8 cellular contexts compared by ENCODE assay signal in the genomic region with DNA sequence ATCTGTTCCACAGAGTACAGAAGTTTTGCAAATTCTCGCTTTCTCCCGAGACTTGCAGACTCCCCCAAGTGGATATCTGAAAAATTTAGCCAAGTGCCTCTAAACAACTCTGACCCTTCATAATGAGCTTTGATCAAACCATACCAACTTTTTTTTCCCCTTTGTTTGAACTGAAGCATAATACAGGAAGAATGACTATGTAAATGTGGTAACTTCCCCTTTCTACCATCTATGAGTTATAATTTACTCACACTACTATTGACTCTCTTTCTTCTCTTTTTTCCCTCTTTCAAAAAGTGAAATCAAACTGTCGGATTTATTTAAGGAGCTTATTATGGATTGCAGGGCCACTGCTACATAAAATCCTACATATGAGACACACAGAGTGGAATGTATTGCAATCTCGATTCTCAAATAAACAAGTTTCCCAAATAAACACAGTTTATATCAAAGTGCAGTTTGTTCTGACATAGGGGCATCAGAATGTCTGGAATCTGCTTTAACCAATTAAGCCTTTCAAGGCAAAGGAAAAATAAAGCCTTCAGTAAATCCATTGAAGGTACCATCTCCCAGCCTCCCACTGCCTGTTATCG. TPM values are rescaled to one million over a fixed set of nuclear protein-coding genes. Genes with fewer than 3 reads are reported as not detected.
DNase-seq lines count a peak whose midpoint lies in the region; ATAC-seq lines count a peak whose summit lies in the region.

No MANE protein-coding gene starts in this region.

- H3K36me3 Mint-ChIP-seq in dendritic cell treated with granulocyte-macrophage colony-stimulating factor and Interleukin-4, amounts not matched to agents 40 ng/mL and 50 ng/mL, for 4 days (ENCODE audit: low read depth), result peaks cover 13% of the 10 kb centered on the region
- peaks cover 0 to 15% (median 0%) of the 10 kb centered on the region in 5 donors for H3K36me3 Mint-ChIP-seq in naive thymus-derived CD4-positive, alpha-beta T cell

- no peaks in the 10 kb centered on the region for H3K9me3 ChIP-seq in naive thymus-derived CD4-positive, alpha-beta T cell (ENCODE audit: control insufficient read depth in 2 of 3, low read length in 3 of 3)

- H3K4me1 Mint-ChIP-seq in dendritic cell treated with granulocyte-macrophage colony-stimulating factor and Interleukin-4, amounts not matched to agents 40 ng/mL and 50 ng/mL, for 4 days (ENCODE audit: low read depth), result peaks cover 45% of the 10 kb centered on the region
- H3K4me1 Mint-ChIP-seq in naive thymus-derived CD4-positive, alpha-beta T cell, result peaks cover 7 to 21% (median 16%) of the 10 kb centered on the region in 7 donors

- peak overlapping the region; percentile 78 for H3K4me3 ChIP-seq in ACC112 (ENCODE audit: low read depth, low read length)
- H3K4me3 ChIP-seq in naive thymus-derived CD4-positive, alpha-beta T cell (ENCODE audit: low read length), result no peak overlapping the region

- no peaks in the 10 kb centered on the region for H3K36me3 ChIP-seq in ACC112 (ENCODE audit: insufficient read depth, low read length)
- H3K36me3 ChIP-seq in naive thymus-derived CD4-positive, alpha-beta T cell (ENCODE audit: control insufficient read depth in 2 of 3, insufficient read depth in 3 of 3, low read length in 3 of 3), result no peaks in the 10 kb centered on the region

- no peaks in the 10 kb centered on the region for H3K27me3 Mint-ChIP-seq in dendritic cell treated with granulocyte-macrophage colony-stimulating factor and Interleukin-4, amounts not matched to agents 40 ng/mL and 50 ng/mL, for 4 days
- H3K27me3 Mint-ChIP-seq in naive thymus-derived CD4-positive, alpha-beta T cell, result peaks cover 46 to 68% (median 50%) of the 10 kb centered on the region in 5 donors

- CTCF ChIA-PET in naive thymus-derived CD4-positive, alpha-beta T cell (lab: Charles Lee), result no interaction called here

- peak overlapping the region; percentile 95 for H3K27ac Mint-ChIP-seq in dendritic cell treated with granulocyte-macrophage colony-stimulating factor and Interleukin-4, amounts not matched to agents 40 ng/mL and 50 ng/mL, for 4 days
- H3K27ac Mint-ChIP-seq in naive thymus-derived CD4-positive, alpha-beta T cell, result no peak overlapping the region

- H3K4me3 Mint-ChIP-seq in dendritic cell treated with granulocyte-macrophage colony-stimulating factor and Interleukin-4, amounts not matched to agents 40 ng/mL and 50 ng/mL, for 4 days, result peak overlapping the region; percentile 84
- H3K4me3 Mint-ChIP-seq in naive thymus-derived CD4-positive, alpha-beta T cell, result peak overlapping the region in 8 of 10 donors; percentile 8 to 61 (median 44)

- peak; percentile 2 for DNase-seq in NCI-H69 (lab: John Stamatoyannopoulos, UW)
- no peak for DNase-seq in naive thymus-derived CD4-positive, alpha-beta T cell
- no peak for DNase-seq in HPDE6-E6E7 (ENCODE audit: extremely low spot score)

- H3K4me1 ChIP-seq in ACC112 (ENCODE audit: control insufficient read depth, insufficient read depth, low read length, unreplicated experiment), result no peaks in the 10 kb centered on the region
- H3K4me1 ChIP-seq in naive thymus-derived CD4-positive, alpha-beta T cell (ENCODE audit: control insufficient read depth in 2 of 2, insufficient read depth in 2 of 2, low read length in 2 of 2), result no peaks in the 10 kb centered on the region

- POLR2A ChIA-PET in naive thymus-derived CD4-positive, alpha-beta T cell (lab: Charles Lee), result no interaction called here

- intact Hi-C loops in dendritic cell treated with granulocyte-macrophage colony-stimulating factor and Interleukin-4, amounts not matched to agents 40 ng/mL and 50 ng/mL, for 4 days (cut with micrococcal nuclease), result loop anchor here (5.0 kb wide), 1 partner anchor 1890 kb away; the partner anchor contains the start of gene ZC3H15
- intact Hi-C loops in naive thymus-derived CD4-positive, alpha-beta T cell (cut with micrococcal nuclease), result no loop called here

- no peaks in the 10 kb centered on the region for H3K79me2 ChIP-seq in ACC112 (ENCODE audit: control insufficient read depth, insufficient read depth, low read length, unreplicated experiment)

- no peak overlapping the region for H3K27ac ChIP-seq in ACC112 (ENCODE audit: low read depth, low read length)
- no peak overlapping the region for H3K27ac ChIP-seq in naive thymus-derived CD4-positive, alpha-beta T cell (ENCODE audit: low read depth, low read length)

- no peak overlapping the region for H2AFZ ChIP-seq in ACC112 (ENCODE audit: low read length, unreplicated experiment)

- peak; percentile 31 for ATAC-seq in GM19351 (IDR thresholded peaks at IDR 0.05; ENCODE audit: unreplicated experiment)
- peak; percentile 55 for ATAC-seq in naive thymus-derived CD4-positive, alpha-beta T cell
- ATAC-seq in GM19397 (IDR thresholded peaks at IDR 0.05; ENCODE audit: unreplicated experiment), result no peak
- no peak for ATAC-seq in GM21528 (IDR thresholded peaks at IDR 0.05; ENCODE audit: low FRiP score, unreplicated experiment)

- H3K9me3 Mint-ChIP-seq in dendritic cell treated with granulocyte-macrophage colony-stimulating factor and Interleukin-4, amounts not matched to agents 40 ng/mL and 50 ng/mL, for 4 days, result peaks cover 9% of the 10 kb centered on the region
- H3K9me3 Mint-ChIP-seq in naive thymus-derived CD4-positive, alpha-beta T cell, result peaks cover 0 to 16% (median 5%) of the 10 kb centered on the region in 11 donors

- peaks cover 48% of the 10 kb centered on the region for H3K27me3 ChIP-seq in ACC112 (ENCODE audit: insufficient read depth, low read length)
- peaks cover 0 to 3% of the 10 kb centered on the region in 2 donors for H3K27me3 ChIP-seq in naive thymus-derived CD4-positive, alpha-beta T cell (ENCODE audit: control insufficient read depth in 2 of 2, insufficient read depth in 2 of 2, low read length in 2 of 2)

RNA-seq across cellular contexts. Expression of gene ZNF804A, which starts 1.4 kb away (rescaled TPM):
- total RNA-seq in naive thymus-derived CD4-positive, alpha-beta T cell, result under 1 TPM in 2 of 5 experiments, not detected in 3; 0.16 to 0.69 TPM
- polyA plus RNA-seq in naive thymus-derived CD4-positive, alpha-beta T cell, result not detected

Comparison
In these comparisons a context has a peak if more than half of its experiments do, and no peak if none do; other contexts are left out.
1. ATAC-seq: peak in GM19351 (single experiment) and naive thymus-derived CD4-positive, alpha-beta T cell (single experiment); none in GM19397 (single experiment) and GM21528 (single experiment).